ENCODE assay signal across 17 cellular contexts in genomic region chr20:42611423-42611822, GRCh38.
DNase-seq lines count a peak whose midpoint lies in the region; ATAC-seq, FAIRE-seq and TF ChIP-seq lines count a peak whose summit lies in the region.
"Had no signal": no experiment of that assay in that cellular context is flagged by ENCODE, and none has a peak within 500 bp of the region (broad histone marks: within the 10 kb centered on the region; RNA-seq: fewer than 3 reads in every experiment).

No MANE protein-coding gene starts in this region.

- H3K14ac ChIP-seq in IMR-90 (replicated peaks; ENCODE audit: low read depth, low read length) = no peak overlapping the region

- H4K20me1 ChIP-seq in IMR-90 (ENCODE audit: insufficient read depth, low read length) = no peaks in the 10 kb centered on the region

- H3K27ac ChIP-seq in IMR-90 (ENCODE audit: insufficient read depth, low read length) = no peak overlapping the region

- CTCF ChIA-PET in IMR-90 (lab: Yijun Ruan, JAX) = no interaction called here

- no peak overlapping the region for H3K56ac ChIP-seq in IMR-90 (ENCODE audit: extremely low read depth, insufficient read depth, low read length)

- dilution Hi-C loops in IMR-90 (cut with HindIII; ENCODE audit: low sequenced_read_pairs, unreplicated experiment) = no loop called here

- H3K18ac ChIP-seq in IMR-90 (ENCODE audit: low read depth, low read length) = no peak overlapping the region

- no peak overlapping the region for H3K4me3 ChIP-seq in IMR-90 (ENCODE audit: insufficient read depth, low read depth, low read length)
- no peak overlapping the region for H3K4me3 ChIP-seq in bronchial epithelial cell (ENCODE audit: low read depth, low read length)

- no peak overlapping the region for H2AK5ac ChIP-seq in IMR-90 (ENCODE audit: low read depth, low read length)

- H3K36me3 ChIP-seq in IMR-90 (ENCODE audit: control insufficient read depth, insufficient read depth, low read length) (no peaks in the 10 kb centered on the region), bronchial epithelial cell (ENCODE audit: control insufficient read depth, insufficient read depth, low read length) (no peaks in the 10 kb centered on the region)
- H3K36me3 ChIP-seq: BE2C had no signal

- no peak overlapping the region for H3K9ac ChIP-seq in IMR-90 (ENCODE audit: low read depth, low read length)

- peaks cover 24% of the 10 kb centered on the region for H3K9me3 ChIP-seq in IMR-90 (ENCODE audit: control insufficient read depth, insufficient read depth, low read length)
- H3K9me3 ChIP-seq: BE2C had no signal

- no peaks in the 10 kb centered on the region for H3K9me1 ChIP-seq in IMR-90 (ENCODE audit: insufficient read depth, low read length)

- H3K4me1 ChIP-seq in IMR-90 (ENCODE audit: control insufficient read depth, insufficient read depth, low read length) = no peaks in the 10 kb centered on the region
- H3K4me1 ChIP-seq: BE2C had no signal

- FAIRE-seq in bronchial epithelial cell (lab: Jason Lieb, UNC) = peak; percentile 87
- FAIRE-seq: D721Med, GM12892, GM18507 had no signal

- intact Hi-C loops in IMR-90 (cut with micrococcal nuclease) = no loop called here

- in situ Hi-C loops in IMR-90 (cut with MboI; ENCODE audit: low sequenced_read_pairs) (no loop called here), ACHN (cut with HindIII; ENCODE audit: low pct_ligation_motif_present, low pct_unique_long_range_greater_than_20kb, low sequenced_read_pairs) (no loop called here)

- WGBS in IMR-90 (ENCODE audit: extremely low coverage in 2 of 2, insufficient read length in 1 of 2), 2 experiments = no CpG with 5 or more reads among the region's 4 CpGs

- no peak overlapping the region for H2BK15ac ChIP-seq in IMR-90 (ENCODE audit: low read depth, low read length)

- H3K4me2 ChIP-seq in IMR-90 (ENCODE audit: low read depth, low read length) = no peak overlapping the region

- H3K27me3 ChIP-seq in IMR-90 (ENCODE audit: control insufficient read depth, insufficient read depth, low read length) (no peaks in the 10 kb centered on the region), bronchial epithelial cell (ENCODE audit: control insufficient read depth, insufficient read depth, low read length) (no peaks in the 10 kb centered on the region)
- H3K27me3 ChIP-seq: BE2C had no signal

- no peak overlapping the region for H3K23ac ChIP-seq in IMR-90 (ENCODE audit: low read depth, low read length)

- DNase-seq in IMR-90 (no peak), bronchial epithelial cell (ENCODE audit: low read depth) (no peak), kidney tubule cell (ENCODE audit: low spot score) (peak; percentile 31), EL (no peak), ACHN (no peak)
- DNase-seq: BE2C; C1 segment of cervical spinal cord; CD4-positive, CD25-positive, alpha-beta regulatory T cell; CD8-positive, alpha-beta memory T cell; COR-L47; GDM1; GOT3; H9 had no signal

- H4K8ac ChIP-seq in IMR-90 (ENCODE audit: low read depth in 2 of 2, low read length in 2 of 2) = no peak overlapping the region

- no TSS peak for BruUV-seq in IMR-90 (replicated peaks; lab: Mats Ljungman, UMichigan)

- H4K5ac ChIP-seq in IMR-90 (ENCODE audit: low read depth, low read length) = no peak overlapping the region

- no peak for TF ChIP-seq RAD21 in IMR-90 (IDR thresholded peaks at IDR 0.05; ENCODE audit: low read length)

- no peak overlapping the region for H2BK5ac ChIP-seq in IMR-90 (ENCODE audit: low read depth, low read length, poor library complexity, severe bottlenecking)

- no peak overlapping the region for H2BK120ac ChIP-seq in IMR-90 (ENCODE audit: low read depth, low read length)

- H3K79me1 ChIP-seq in IMR-90 (ENCODE audit: low read depth in 1 of 2, low read length in 2 of 2) = no peaks in the 10 kb centered on the region

- POLR2A ChIA-PET in IMR-90 (lab: Charles Lee; ENCODE audit: unreplicated experiment) = interaction anchor here (0.6 kb wide), 1 partner anchor 580 kb away, joined by 3 read pairs; no protein-coding TSS in a partner anchor

- no peak overlapping the region for H2AK9ac ChIP-seq in IMR-90 (replicated peaks; ENCODE audit: low read depth, low read length, poor library complexity)

- no peak overlapping the region for H4K91ac ChIP-seq in IMR-90 (ENCODE audit: insufficient read depth, low read depth, low read length)

- no peak overlapping the region for H3K4ac ChIP-seq in IMR-90 (ENCODE audit: low read depth, low read length)

- no peak for TF ChIP-seq POLR2A in IMR-90 (IDR thresholded peaks at IDR 0.05; ENCODE audit: low read depth, low read length)

- H2BK20ac ChIP-seq in IMR-90 (ENCODE audit: low read depth, low read length) = no peak overlapping the region

- peak overlapping the region; percentile 11 for H2AFZ ChIP-seq in IMR-90 (replicated peaks; ENCODE audit: low read length, poor library complexity)

- TF ChIP-seq CTCF in IMR-90 (conservative IDR thresholded peaks at IDR 0.05; ENCODE audit: low read depth, low read length) = no peak
- TF ChIP-seq CTCF in bronchial epithelial cell (IDR thresholded peaks at IDR 0.05; ENCODE audit: insufficient read depth, low read length, severe bottlenecking) = no peak

- ATAC-seq in IMR-90 (ENCODE audit: low read depth) (no peak), GM21737 (IDR thresholded peaks at IDR 0.05; ENCODE audit: unreplicated experiment) (no peak)

TF ChIP-seq in IMR-90, 13 proteins besides CTCF, POLR2A, EP300 and RAD21:
- TF ChIP-seq MAZ (IDR thresholded peaks at IDR 0.05; ENCODE audit: borderline replicate concordance, low read depth, low read length) (no peak), NFE2L2 (IDR thresholded peaks at IDR 0.05; ENCODE audit: low read depth, low read length) (no peak), CHD1 (IDR thresholded peaks at IDR 0.05; ENCODE audit: low read depth, low read length) (no peak), FOS (IDR thresholded peaks at IDR 0.05; ENCODE audit: low read depth, low read length) (no peak), RFX5 (IDR thresholded peaks at IDR 0.05; ENCODE audit: low read depth, low read length) (no peak), MXI1 (IDR thresholded peaks at IDR 0.05; ENCODE audit: borderline replicate concordance, low read depth, low read length) (no peak), CEBPB (IDR thresholded peaks at IDR 0.05; ENCODE audit: low read depth, low read length) (no peak), SMC3 (IDR thresholded peaks at IDR 0.05; ENCODE audit: low read depth, low read length) (no peak)
